20 cellular contexts compared by ENCODE assay signal in genomic region chr7:115827305-115828045, GRCh38.
DNase-seq lines count a peak whose midpoint lies in the region; ATAC-seq, FAIRE-seq and TF ChIP-seq lines count a peak whose summit lies in the region.
"Had no signal": no experiment of that assay in that cellular context is flagged by ENCODE, and none has a peak within 500 bp of the region (broad histone marks: within the 10 kb centered on the region; RNA-seq: fewer than 3 reads in every experiment).

No MANE protein-coding gene starts in this region.

- H3K27me3 ChIP-seq in MM.1S (replicated peaks; ENCODE audit: insufficient read depth, low read length): no peaks in the 10 kb centered on the region
- H3K27me3 ChIP-seq in breast epithelium: no peaks in the 10 kb centered on the region
- H3K27me3 ChIP-seq in small intestine (ENCODE audit: control insufficient read depth in 2 of 2, insufficient read depth in 2 of 2, low read length in 2 of 2): no peaks in the 10 kb centered on the region
- H3K27me3 ChIP-seq: BLaER1, SJSA1 had no signal

- TF ChIP-seq CTCF in GM20000 (IDR thresholded peaks at IDR 0.05; ENCODE audit: extremely low read depth, missing control alignments): no peak
- no peak for TF ChIP-seq CTCF in MM.1S (IDR thresholded peaks at IDR 0.05; ENCODE audit: low read length)
- TF ChIP-seq CTCF in breast epithelium (IDR thresholded peaks at IDR 0.05): no peak

- FAIRE-seq in small intestine (lab: Jason Lieb, UNC): no peak

- H3K9ac ChIP-seq in MM.1S (ENCODE audit: low read length): no peak overlapping the region
- H3K9ac ChIP-seq: BLaER1 had no signal

- ATAC-seq in HG02759 (IDR thresholded peaks at IDR 0.05; ENCODE audit: unreplicated experiment): peak; percentile 48
- ATAC-seq: sciatic nerve had no signal

- peaks cover 6% of the 10 kb centered on the region for H3K4me1 ChIP-seq in MM.1S (ENCODE audit: low read length)
- H3K4me1 ChIP-seq in breast epithelium: no peaks in the 10 kb centered on the region
- H3K4me1 ChIP-seq in small intestine (ENCODE audit: control insufficient read depth in 2 of 2, insufficient read depth in 1 of 2, low read depth in 1 of 2, low read length in 1 of 2): no peaks in the 10 kb centered on the region
- H3K4me1 ChIP-seq: BLaER1, SJSA1 had no signal

- 57 to 69% (median 61%) methylated on average over 3 of the region's 3 CpGs for WGBS in small intestine, 3 donors

- peak overlapping the region; percentile 54 for H3K4me2 ChIP-seq in MM.1S (ENCODE audit: low read depth, low read length)
- H3K4me2 ChIP-seq: BLaER1 had no signal

- H3K9me3 ChIP-seq in MM.1S (replicated peaks; ENCODE audit: insufficient read depth, low read length): no peaks in the 10 kb centered on the region
- no peaks in the 10 kb centered on the region for H3K9me3 ChIP-seq in breast epithelium
- no peaks in the 10 kb centered on the region for H3K9me3 ChIP-seq in small intestine (ENCODE audit: control insufficient read depth, low read depth)
- H3K9me3 ChIP-seq: BLaER1, SJSA1 had no signal

- H3F3A ChIP-seq in MM.1S (ENCODE audit: insufficient read depth, low read length): peaks cover 11% of the 10 kb centered on the region

- H3K36me3 ChIP-seq in MM.1S (replicated peaks; ENCODE audit: insufficient read depth, low read length): no peaks in the 10 kb centered on the region
- no peaks in the 10 kb centered on the region for H3K36me3 ChIP-seq in breast epithelium
- H3K36me3 ChIP-seq in small intestine (ENCODE audit: control insufficient read depth in 2 of 2, insufficient read depth in 2 of 2, low read length in 2 of 2): no peaks in the 10 kb centered on the region
- H3K36me3 ChIP-seq: BLaER1, SJSA1 had no signal

- intact Hi-C loops in breast epithelium (cut with DNase I; ENCODE audit: low total_unique reads): no loop called here

- H3K4me3 ChIP-seq in MM.1S (ENCODE audit: low read length): peak overlapping the region; percentile 8
- H3K4me3 ChIP-seq in breast epithelium: no peak overlapping the region
- H3K4me3 ChIP-seq in small intestine (ENCODE audit: low read depth in 1 of 2, low read length in 2 of 2): no peak overlapping the region
- H3K4me3 ChIP-seq: BLaER1, SJSA1 had no signal

- DNase-seq in GM20000 (ENCODE audit: low spot score) (peak; percentile 3), MM.1S (peak; percentile 70), cerebellar cortex (ENCODE audit: low spot score) (no peak), occipital lobe (lab: John Stamatoyannopoulos, UW) (no peak), breast epithelium (ENCODE audit: low spot score in 2 of 2) (no peak), small intestine (no peak)
- DNase-seq: activated CD4-positive, alpha-beta T cell treated with anti-CD3 and anti-CD28 coated beads, Interleukin-2, amount 10 ng/mL, durations not matched to agents 24 days and 14 days; DMS 273 treated with DMSO at 0.1 percent for 48 hours; KBM-7; kidney glomerular epithelial cell; midbrain; NCI-H1417 treated with DMSO at 0.1 percent for 48 hours; NCI-H226; nucleus accumbens; stimulated activated CD4-positive, alpha-beta T cell treated with anti-CD3 and anti-CD28 coated beads, Interleukin-4, amount 100 ng/mL, for 1 hour; stimulated activated CD8-positive, alpha-beta memory T cell treated with anti-CD3 and anti-CD28 coated beads, Interleukin-4, amount 100 ng/mL, for 48 hours had no signal

- H2AFZ ChIP-seq in MM.1S (ENCODE audit: low read length): peak overlapping the region; percentile 14; the same call in 1 of the 2 replicates

- H3K9me2 ChIP-seq in MM.1S (replicated peaks; ENCODE audit: insufficient read depth, low read length): no peaks in the 10 kb centered on the region

- H3K79me2 ChIP-seq in MM.1S (ENCODE audit: low read length): no peaks in the 10 kb centered on the region

- H3K27ac ChIP-seq in MM.1S (ENCODE audit: low read length) (peak overlapping the region; percentile 48; the same call in 1 of the 2 replicates), breast epithelium (no peak overlapping the region), small intestine (ENCODE audit: low read depth in 1 of 2, low read length in 1 of 2) (no peak overlapping the region)
- H3K27ac ChIP-seq: BLaER1, SJSA1 had no signal

- no peak for TF ChIP-seq POLR2A in breast epithelium (IDR thresholded peaks at IDR 0.05)

- no peaks in the 10 kb centered on the region for H4K20me1 ChIP-seq in MM.1S (ENCODE audit: insufficient read depth, low read length)
- H4K20me1 ChIP-seq: BLaER1 had no signal

Comparison
In these comparisons a context has a peak if more than half of its experiments do, and no peak if none do; other contexts are left out.
1. DNase-seq: peak in GM20000 (single experiment) and MM.1S (single experiment); none in cerebellar cortex (single experiment), occipital lobe (single experiment), breast epithelium (0 of 2) and small intestine (single experiment).